21 cellular contexts compared by ENCODE assay signal in the genomic region with DNA sequence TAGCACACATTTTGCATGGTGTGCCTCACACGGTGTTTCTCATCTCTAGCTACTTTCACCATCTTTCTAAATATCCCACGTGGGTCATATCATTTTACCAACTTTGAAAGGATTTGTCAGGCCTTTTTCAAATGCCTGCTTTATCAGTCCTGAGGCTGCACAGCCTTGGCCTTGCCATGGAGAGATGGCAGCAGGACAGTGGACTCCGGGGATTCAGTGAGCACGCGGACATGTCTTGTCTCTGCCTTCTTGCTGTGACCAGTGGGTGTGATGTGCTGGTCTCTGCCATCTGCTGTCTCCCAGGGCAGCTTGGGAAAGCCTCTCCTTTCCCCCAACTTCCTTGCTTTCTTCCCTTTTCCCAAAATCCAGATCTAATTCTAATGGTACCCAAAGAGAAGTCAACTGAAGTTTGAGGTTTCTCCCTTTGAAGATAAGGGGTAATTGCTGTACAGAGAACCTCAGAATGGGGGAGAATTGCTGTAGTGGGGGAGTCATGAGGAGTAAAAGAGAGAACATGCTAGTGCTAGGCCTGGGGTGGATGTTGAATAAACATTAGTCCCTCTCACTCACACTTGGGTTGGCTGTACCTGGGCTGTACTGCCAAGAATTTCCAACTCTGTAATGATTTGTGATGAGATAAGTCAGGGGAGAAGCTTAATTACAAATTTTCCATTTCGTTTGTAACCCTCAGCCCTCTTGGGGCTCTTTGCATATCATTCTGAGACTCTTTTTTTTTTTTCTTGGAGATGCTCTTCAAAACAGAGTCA.
A peak's percentile ranks its signal among the peaks of the same experiment; 100 is the strongest.
DNase-seq lines count a peak whose midpoint lies in the region; ATAC-seq and TF ChIP-seq lines count a peak whose summit lies in the region.
"Had no signal": no experiment of that assay in that cellular context is flagged by ENCODE, and none has a peak within 500 bp of the region (broad histone marks: within the 10 kb centered on the region; RNA-seq: fewer than 3 reads in every experiment).

No MANE protein-coding gene starts in this region.

- H3K36me3 Mint-ChIP-seq in activated CD4-positive, alpha-beta T cell treated with anti-CD3 and anti-CD28 coated beads for 36 hours (ENCODE audit: low read depth), result peaks cover 5% of the 10 kb centered on the region
- H3K36me3 Mint-ChIP-seq in activated naive CD8-positive, alpha-beta T cell treated with anti-CD3 and anti-CD28 coated beads, Interleukin-2, amount 50 U/mL, for 24 hours (ENCODE audit: low read depth), result no peaks in the 10 kb centered on the region

- H3K36me3 ChIP-seq in BLaER1 treated with 17β-estradiol and CSF1 and Interleukin-3, amounts not matched to agents 10 nM and 100 nM, result peaks cover 0 to 67% (median 6%) of the 10 kb centered on the region in 11 experiments; a peak in 12 of 22 replicates
- no peaks in the 10 kb centered on the region for H3K36me3 ChIP-seq in gastrocnemius medialis
- H3K36me3 ChIP-seq: heart left ventricle, neutrophil, thoracic aorta had no signal

- H3K4me1 ChIP-seq in BLaER1 treated with 17β-estradiol and CSF1 and Interleukin-3, amounts not matched to agents 10 nM and 100 nM, result peaks cover 39 to 92% (median 62%) of the 10 kb centered on the region in 10 experiments
- H3K4me1 ChIP-seq in gastrocnemius medialis, result peaks cover 52 to 71% of the 10 kb centered on the region in 2 donors

- peak overlapping the region; percentile 40 for H3K27ac Mint-ChIP-seq in activated CD4-positive, alpha-beta T cell treated with anti-CD3 and anti-CD28 coated beads for 36 hours
- H3K27ac Mint-ChIP-seq in activated naive CD8-positive, alpha-beta T cell treated with anti-CD3 and anti-CD28 coated beads, Interleukin-2, amount 50 U/mL, for 24 hours, result peak overlapping the region; percentile 70
- H3K27ac Mint-ChIP-seq: HFFc6 had no signal

- H3K9ac ChIP-seq in BLaER1 treated with 17β-estradiol and CSF1 and Interleukin-3, amounts not matched to agents 10 nM and 100 nM, result 0 out of 22 replicates have a peak overlapping the region, but pooled peaks of 1 of the 11 experiments have one; percentile 8
- H3K9ac ChIP-seq: GM23248 had no signal

- H3K9me3 Mint-ChIP-seq in activated CD4-positive, alpha-beta T cell treated with anti-CD3 and anti-CD28 coated beads for 36 hours (ENCODE audit: low read depth), result no peaks in the 10 kb centered on the region
- no peaks in the 10 kb centered on the region for H3K9me3 Mint-ChIP-seq in activated naive CD8-positive, alpha-beta T cell treated with anti-CD3 and anti-CD28 coated beads, Interleukin-2, amount 50 U/mL, for 24 hours

- no peak for TF ChIP-seq CTCF in gastrocnemius medialis (IDR thresholded peaks at IDR 0.05 in 4 of 5, conservative IDR thresholded peaks at IDR 0.05 in 1 of 5)

- ATAC-seq in activated CD4-positive, alpha-beta T cell treated with anti-CD3 and anti-CD28 coated beads for 36 hours, result peak; percentile 62
- ATAC-seq in activated naive CD8-positive, alpha-beta T cell treated with anti-CD3 and anti-CD28 coated beads, Interleukin-2, amount 50 U/mL, for 24 hours, result peak; percentile 66
- ATAC-seq in gastrocnemius medialis, result no peak

- H3K4me1 Mint-ChIP-seq in activated CD4-positive, alpha-beta T cell treated with anti-CD3 and anti-CD28 coated beads for 36 hours, result peaks cover 46% of the 10 kb centered on the region
- peaks cover 66% of the 10 kb centered on the region for H3K4me1 Mint-ChIP-seq in activated naive CD8-positive, alpha-beta T cell treated with anti-CD3 and anti-CD28 coated beads, Interleukin-2, amount 50 U/mL, for 24 hours

- H3K4me3 ChIP-seq in BLaER1 treated with 17β-estradiol and CSF1 and Interleukin-3, amounts not matched to agents 10 nM and 100 nM, result no peak overlapping the region
- no peak overlapping the region for H3K4me3 ChIP-seq in gastrocnemius medialis
- H3K4me3 ChIP-seq: body of pancreas, GM23248, heart left ventricle, thoracic aorta had no signal

- no peak for TF ChIP-seq POLR2A in gastrocnemius medialis (IDR thresholded peaks at IDR 0.05)

- in situ Hi-C loops in gastrocnemius medialis (cut with MboI; ENCODE audit: low sequenced_read_pairs in 4 of 4), result no loop called here

- POLR2A ChIA-PET in activated CD4-positive, alpha-beta T cell treated with anti-CD3 and anti-CD28 coated beads for 36 hours (lab: Charles Lee), result interaction anchor here (0.6 kb wide), 2 partner anchors 62 to 562 kb away, joined by 3 to 5 read pairs; no protein-coding TSS in a partner anchor

- peaks cover 0 to 4% (median 0%) of the 10 kb centered on the region in 11 experiments; a peak in 2 of 22 replicates for H3K9me3 ChIP-seq in BLaER1 treated with 17β-estradiol and CSF1 and Interleukin-3, amounts not matched to agents 10 nM and 100 nM (replicated peaks in 1 of 11)
- no peaks in the 10 kb centered on the region for H3K9me3 ChIP-seq in gastrocnemius medialis
- H3K9me3 ChIP-seq: body of pancreas, neutrophil, thoracic aorta had no signal

- H3K27me3 Mint-ChIP-seq in activated CD4-positive, alpha-beta T cell treated with anti-CD3 and anti-CD28 coated beads for 36 hours, result no peaks in the 10 kb centered on the region
- no peaks in the 10 kb centered on the region for H3K27me3 Mint-ChIP-seq in activated naive CD8-positive, alpha-beta T cell treated with anti-CD3 and anti-CD28 coated beads, Interleukin-2, amount 50 U/mL, for 24 hours

- H3K27me3 ChIP-seq in BLaER1 treated with 17β-estradiol and CSF1 and Interleukin-3, amounts not matched to agents 10 nM and 100 nM, result no peaks in the 10 kb centered on the region
- H3K27me3 ChIP-seq in gastrocnemius medialis, result no peaks in the 10 kb centered on the region
- H3K27me3 ChIP-seq: body of pancreas, heart left ventricle, neutrophil had no signal

- peaks cover 0 to 99% (median 30%) of the 10 kb centered on the region in 11 experiments; a peak in 14 of 22 replicates for H4K20me1 ChIP-seq in BLaER1 treated with 17β-estradiol and CSF1 and Interleukin-3, amounts not matched to agents 10 nM and 100 nM

- CTCF ChIA-PET in activated CD4-positive, alpha-beta T cell treated with anti-CD3 and anti-CD28 coated beads for 36 hours (lab: Charles Lee), result interaction anchor here (0.7 to 1.8 kb wide), 16 partner anchors 9 to 517 kb away, joined by 3 to 8 read pairs (median 3); no protein-coding TSS in a partner anchor

- H3K4me3 Mint-ChIP-seq in activated CD4-positive, alpha-beta T cell treated with anti-CD3 and anti-CD28 coated beads for 36 hours, result no peak overlapping the region
- no peak overlapping the region for H3K4me3 Mint-ChIP-seq in activated naive CD8-positive, alpha-beta T cell treated with anti-CD3 and anti-CD28 coated beads, Interleukin-2, amount 50 U/mL, for 24 hours
- H3K4me3 Mint-ChIP-seq: HFFc6 had no signal

- no peak for DNase-seq in activated CD4-positive, alpha-beta T cell treated with anti-CD3 and anti-CD28 coated beads for 36 hours
- no peak for DNase-seq in activated CD4-positive, alpha-beta T cell treated with anti-CD3 and anti-CD28 coated beads, Interleukin-2, amount 50 U/mL, for 1 hour
- DNase-seq in activated naive CD8-positive, alpha-beta T cell treated with anti-CD3 and anti-CD28 coated beads, Interleukin-2, amount 50 U/mL, for 24 hours, result no peak
- DNase-seq in gastrocnemius medialis (no peak), SKM-1 treated with dmso at 0.1 percent for 144 hours (lab: John Stamatoyannopoulos, UW; ENCODE audit: unreplicated experiment) (no peak), cortex of kidney (lab: John Stamatoyannopoulos, UW) (no peak), AG08396 (ENCODE audit: low spot score) (no peak)
- DNase-seq: cerebellar nuclear complex, NCI-H1105 treated with DMSO at 0.1 percent for 48 hours, NCI-H2029, NCI-H748 treated with DMSO at 0.1 percent for 48 hours had no signal

- intact Hi-C loops in activated CD4-positive, alpha-beta T cell treated with anti-CD3 and anti-CD28 coated beads for 36 hours (cut with DNase I, micrococcal nuclease), result loop anchor here (1.0 to 10.0 kb wide), 8 partner anchors 54 to 505 kb away; a partner anchor contains a TSS
- intact Hi-C loops in gastrocnemius medialis (cut with DNase I; ENCODE audit: low total_unique reads), result no loop called here

- peak overlapping the region in 7 of 11 experiments; percentile 68 to 86 (median 81); a peak in 12 of 22 replicates for H3K4me2 ChIP-seq in BLaER1 treated with 17β-estradiol and CSF1 and Interleukin-3, amounts not matched to agents 10 nM and 100 nM

- H3K27ac ChIP-seq in BLaER1 treated with 17β-estradiol and CSF1 and Interleukin-3, amounts not matched to agents 10 nM and 100 nM, result peak overlapping the region in 1 of 11 experiments; percentile 27; a peak in 1 of 22 replicates
- H3K27ac ChIP-seq in gastrocnemius medialis, result peak overlapping the region in 3 of 4 donors; percentile 20 to 91 (median 82)
- H3K27ac ChIP-seq: 22Rv1, epithelial cell of prostate, GM23248, heart left ventricle, neutrophil, thoracic aorta, VCaP had no signal

Comparison
In these comparisons a context has a peak if more than half of its experiments do, and no peak if none do; other contexts are left out.
1. ATAC-seq: peak in activated CD4-positive, alpha-beta T cell treated with anti-CD3 and anti-CD28 coated beads for 36 hours (single experiment) and activated naive CD8-positive, alpha-beta T cell treated with anti-CD3 and anti-CD28 coated beads, Interleukin-2, amount 50 U/mL, for 24 hours (single experiment); none in gastrocnemius medialis (0 of 2).